Comparison of ENCODE assay signal across 8 cellular contexts in the genomic region with DNA sequence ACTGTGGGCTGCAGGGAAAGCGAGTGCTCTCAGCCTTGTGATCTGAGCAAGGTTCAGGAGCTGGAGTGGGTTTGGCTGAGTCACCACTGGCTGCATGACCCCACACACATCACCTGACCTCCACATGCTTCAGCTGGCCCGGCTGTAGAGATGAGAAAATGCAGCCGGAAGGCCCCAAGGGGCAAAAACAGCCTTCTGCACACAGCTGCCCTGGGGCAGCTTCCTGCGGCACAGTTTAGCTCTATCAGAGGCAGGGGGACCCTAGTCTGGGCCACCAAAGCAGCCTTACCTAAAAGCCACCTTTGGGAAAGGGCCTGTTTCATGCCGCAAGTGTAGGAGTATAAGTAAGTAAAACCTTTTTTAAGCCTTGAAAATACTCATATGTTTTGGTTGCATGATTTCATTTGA.
DNase-seq lines count a peak whose midpoint lies in the region; ATAC-seq, FAIRE-seq and TF ChIP-seq lines count a peak whose summit lies in the region.

No MANE protein-coding gene starts in this region.

- POLR2A ChIA-PET in HEK293T (lab: Yijun Ruan, JAX), result no interaction called here

- no peak for FAIRE-seq in small intestine (lab: Jason Lieb, UNC)

- H3K9me3 ChIP-seq in BE2C (no peaks in the 10 kb centered on the region), HAP-1 (0 out of 2 replicates have a peak, but pooled peaks cover 2% of the 10 kb centered on the region), small intestine (ENCODE audit: control insufficient read depth, low read depth) (no peaks in the 10 kb centered on the region)

- in situ Hi-C loops in astrocyte of the spinal cord (cut with HindIII; ENCODE audit: low sequenced_read_pairs), result no loop called here
- in situ Hi-C loops in HAP-1 (cut with MboI; ENCODE audit: low sequenced_read_pairs), result no loop called here

- 42 to 64% methylated on average over 5 of the region's 5 CpGs for WGBS in lower leg skin, 2 donors
- 64 to 79% (median 75%) methylated on average over 5 of the region's 5 CpGs for WGBS in small intestine, 3 donors

- no peak for TF ChIP-seq POLR2A in lower leg skin (IDR thresholded peaks at IDR 0.05)

- intact Hi-C loops in lower leg skin (cut with DNase I; ENCODE audit: low total_unique reads), result no loop called here

- H3K4me1 ChIP-seq in BE2C (no peaks in the 10 kb centered on the region; the same call in 1 of the 2 replicates), HAP-1 (no peaks in the 10 kb centered on the region), small intestine (ENCODE audit: control insufficient read depth in 2 of 2, insufficient read depth in 1 of 2, low read depth in 1 of 2, low read length in 1 of 2) (no peaks in the 10 kb centered on the region)

- H3K27ac ChIP-seq in small intestine (ENCODE audit: low read depth in 1 of 2, low read length in 1 of 2), result peak overlapping the region in 1 of 2 donors; percentile 54

- no peak overlapping the region for H3K4me3 ChIP-seq in BE2C (ENCODE audit: low read depth, low read length)
- H3K4me3 ChIP-seq in astrocyte of the spinal cord (ENCODE audit: low read depth, low read length), result no peak overlapping the region
- no peak overlapping the region for H3K4me3 ChIP-seq in lower leg skin (ENCODE audit: low read depth, poor library complexity, severe bottlenecking)
- no peak overlapping the region for H3K4me3 ChIP-seq in HAP-1
- no peak overlapping the region for H3K4me3 ChIP-seq in small intestine (ENCODE audit: low read depth in 1 of 2, low read length in 2 of 2)

- ATAC-seq in GM19395 (IDR thresholded peaks at IDR 0.05; ENCODE audit: unreplicated experiment) (peak; percentile 79), HG03280 (IDR thresholded peaks at IDR 0.05; ENCODE audit: unreplicated experiment) (peak; percentile 79)

- H3K27me3 ChIP-seq in BE2C, result no peaks in the 10 kb centered on the region
- no peaks in the 10 kb centered on the region for H3K27me3 ChIP-seq in HAP-1 (ENCODE audit: low read depth)
- peaks cover 0 to 2% of the 10 kb centered on the region in 2 donors for H3K27me3 ChIP-seq in small intestine (ENCODE audit: control insufficient read depth in 2 of 2, insufficient read depth in 2 of 2, low read length in 2 of 2)

- DNase-seq in BE2C (peak; percentile 22), astrocyte of the spinal cord (ENCODE audit: low read depth, low spot score) (peak; percentile 78), lower leg skin (ENCODE audit: low spot score in 2 of 2) (peak; percentile 45 to 90), HAP-1 (ENCODE audit: low spot score in 2 of 2) (no peak), small intestine (no peak), HEK293T (ENCODE audit: extremely low spot score) (no peak)

- TF ChIP-seq CTCF in BE2C (IDR thresholded peaks at IDR 0.05; ENCODE audit: low read depth, low read length) (no peak), astrocyte of the spinal cord (IDR thresholded peaks at IDR 0.05; ENCODE audit: low read depth, low read length) (no peak), lower leg skin (IDR thresholded peaks at IDR 0.05) (no peak)

- no peaks in the 10 kb centered on the region for H3K36me3 ChIP-seq in BE2C
- H3K36me3 ChIP-seq in HAP-1 (replicated peaks), result no peaks in the 10 kb centered on the region
- H3K36me3 ChIP-seq in small intestine (ENCODE audit: control insufficient read depth in 2 of 2, insufficient read depth in 2 of 2, low read length in 2 of 2), result no peaks in the 10 kb centered on the region

- CTCF ChIA-PET in HEK293T (lab: Yijun Ruan, JAX), result no interaction called here

TF ChIP-seq in HEK293T, 16 proteins besides CTCF, POLR2A, EP300 and RAD21:
- TF ChIP-seq CTBP1 (IDR thresholded peaks at IDR 0.05; ENCODE audit: borderline replicate concordance) (no peak), SP1 (IDR thresholded peaks at IDR 0.05) (no peak), TARDBP (IDR thresholded peaks at IDR 0.05) (no peak), LEF1 (IDR thresholded peaks at IDR 0.05; ENCODE audit: borderline replicate concordance) (no peak), BHLHE40 (IDR thresholded peaks at IDR 0.05; ENCODE audit: borderline replicate concordance) (no peak), ELF4 (IDR thresholded peaks at IDR 0.05) (no peak), FOXA1 (IDR thresholded peaks at IDR 0.05) (no peak), FOXK2 (IDR thresholded peaks at IDR 0.05) (no peak), NFRKB (IDR thresholded peaks at IDR 0.05) (no peak), PKNOX1 (IDR thresholded peaks at IDR 0.05) (no peak), ZNF384 (IDR thresholded peaks at IDR 0.05) (no peak), FOXM1 (IDR thresholded peaks at IDR 0.05; ENCODE audit: borderline replicate concordance) (no peak), HDGF (IDR thresholded peaks at IDR 0.05; ENCODE audit: borderline replicate concordance) (no peak)

Comparison
In these comparisons a context has a peak if more than half of its experiments do, and no peak if none do; other contexts are left out.
1. DNase-seq: peak in BE2C (single experiment), astrocyte of the spinal cord (single experiment) and lower leg skin (2 of 2); none in HAP-1 (0 of 2), small intestine (single experiment) and HEK293T (single experiment).